In genomic region chr1:76074321-76075187, GRCh38 we compare ENCODE assay signal across 7 cellular contexts. TPM values are rescaled to one million over a fixed set of nuclear protein-coding genes. Genes with fewer than 3 reads are reported as not detected.
DNase-seq lines count a peak whose midpoint lies in the region; ATAC-seq and TF ChIP-seq lines count a peak whose summit lies in the region.

TSS of gene ST6GALNAC3 (plus strand) at chr1:76074746.

- TF ChIP-seq CTCF in lung (IDR thresholded peaks at IDR 0.05; ENCODE audit: control extremely low read depth, extremely low read depth) = no peak

- H3K4me1 ChIP-seq in lung (ENCODE audit: control insufficient read depth in 2 of 2, insufficient read depth in 2 of 2, low read length in 2 of 2) = peaks cover 0 to 3% of the 10 kb centered on the region in 2 donors

- peak within 1 kb of the TSS; percentile 60 to 74 for H3K27ac ChIP-seq in lung (ENCODE audit: low read depth in 1 of 2, low read length in 1 of 2)

- peak; percentile 80 for ATAC-seq in GM18517 (IDR thresholded peaks at IDR 0.05; ENCODE audit: unreplicated experiment)
- ATAC-seq in HG02885 (IDR thresholded peaks at IDR 0.05; ENCODE audit: poor library complexity, unreplicated experiment) = peak; percentile 66
- ATAC-seq in lung (ENCODE audit: insufficient read depth, low FRiP score) = peak; percentile 95

- no peaks in the 10 kb centered on the region for H3K27me3 ChIP-seq in lung (ENCODE audit: control insufficient read depth, insufficient read depth)

- H3K36me3 ChIP-seq in lung (ENCODE audit: control insufficient read depth in 2 of 2, insufficient read depth in 2 of 2, low read length in 2 of 2) = no peaks in the 10 kb centered on the region

- DNase-seq in NCI-H2227 treated with DMSO at 0.1 percent for 48 hours (lab: John Stamatoyannopoulos, UW) = peak; percentile 85
- peak; percentile 88 for DNase-seq in activated CD8-positive, alpha-beta memory T cell treated with anti-CD3 and anti-CD28 coated beads for 24 hours
- peak; percentile 63 for DNase-seq in effector CD4-positive, alpha-beta T cell
- peak; percentile 79 for DNase-seq in lung (ENCODE audit: low spot score)
- DNase-seq in stimulated activated CD4-positive, alpha-beta T cell treated with anti-CD3 and anti-CD28 coated beads, TNF-alpha, amount 100 ng/mL, for 24 hours (ENCODE audit: low read depth in 3 of 3) = peak; percentile 49 to 74 (median 58)

- H3K9me3 ChIP-seq in lung (ENCODE audit: control insufficient read depth in 2 of 2, insufficient read depth in 1 of 2, low read length in 1 of 2) = no peaks in the 10 kb centered on the region

- peak within 1 kb of the TSS; percentile 61 for H3K4me3 ChIP-seq in lung

- 1 to 2% methylated on average over 35 to 59 of the region's 59 CpGs for WGBS in lung, 2 donors

RNA-seq across cellular contexts. Expression of gene ST6GALNAC3, which starts in this region (rescaled TPM):
- 10 to 100 TPM; 15.9 to 17.9 TPM for total RNA-seq in lung
- 1 to 10 TPM; 2.7 to 8.4 TPM for polyA plus RNA-seq in lung

Comparison
In these comparisons a context has a peak if more than half of its experiments do, and no peak if none do; other contexts are left out.
1. Peak in every context shown above with its lines: DNase-seq, ATAC-seq, H3K4me3 ChIP-seq and H3K27ac ChIP-seq.